In genomic region chr9:137171149-137172063, GRCh38 we compare ENCODE assay signal across 19 cellular contexts. TPM values are rescaled to one million over a fixed set of nuclear protein-coding genes. Genes with fewer than 3 reads are reported as not detected.
A peak's percentile ranks its signal among the peaks of the same experiment; 100 is the strongest.
DNase-seq lines count a peak whose midpoint lies in the region; ATAC-seq, FAIRE-seq and TF ChIP-seq lines count a peak whose summit lies in the region.
"Had no signal": no experiment of that assay in that cellular context is flagged by ENCODE, and none has a peak within 500 bp of the region (broad histone marks: within the 10 kb centered on the region; RNA-seq: fewer than 3 reads in every experiment).

Gene TMEM210, minus strand, starts transcription at chr9:137172056. Its CDS starts 29 bp downstream, at chr9:137172027.

- no peak within 1 kb of the TSS for H2BK5ac ChIP-seq in neuronal stem cell (ENCODE audit: low read length)

- H3K18ac ChIP-seq in neuronal stem cell (ENCODE audit: low read length), result peak within 1 kb of the TSS; percentile 17

- BruUV-seq in HepG2 (replicated peaks; lab: Mats Ljungman, UMichigan), result no TSS peak

- H3K79me2 ChIP-seq in HepG2 (ENCODE audit: insufficient read depth, low read length), result no peaks in the 10 kb centered on the region

- H3K23ac ChIP-seq in neuronal stem cell (ENCODE audit: low read depth, low read length, poor library complexity), result peak within 1 kb of the TSS; percentile 65

- peak within 1 kb of the TSS; percentile 89 for H3K4ac ChIP-seq in neuronal stem cell (ENCODE audit: low read length)

- no peak within 1 kb of the TSS for H2BK120ac ChIP-seq in neuronal stem cell (ENCODE audit: low read depth, low read length)

- H3K36me3 Mint-ChIP-seq in stimulated activated effector memory CD8-positive, alpha-beta T cell treated with anti-CD3 and anti-CD28 coated beads, Interleukin-12 subunit alpha, Interleukin-12 subunit beta, amount 100 ng/mL, for 72 hours, result no peaks in the 10 kb centered on the region

- H4K91ac ChIP-seq in neuronal stem cell (ENCODE audit: low read depth, low read length, poor library complexity), result no peak within 1 kb of the TSS

- H4K20me1 ChIP-seq in HepG2 (ENCODE audit: insufficient read depth, low read length), result no peaks in the 10 kb centered on the region

- H3K9me3 Mint-ChIP-seq in stimulated activated effector memory CD8-positive, alpha-beta T cell treated with anti-CD3 and anti-CD28 coated beads, Interleukin-12 subunit alpha, Interleukin-12 subunit beta, amount 100 ng/mL, for 72 hours, result no peaks in the 10 kb centered on the region
- H3K9me3 Mint-ChIP-seq: H9 had no signal

- H2AFZ ChIP-seq in HepG2 (ENCODE audit: low read length) (no peak within 1 kb of the TSS), neuronal stem cell (ENCODE audit: low read length) (no peak within 1 kb of the TSS)

- FAIRE-seq in HepG2 (lab: Jason Lieb, UNC), result no peak
- FAIRE-seq: GM12891, K562 had no signal

- H3K9me3 ChIP-seq in HepG2 (ENCODE audit: low read length) (no peaks in the 10 kb centered on the region), right lobe of liver (no peaks in the 10 kb centered on the region), neuronal stem cell (replicated peaks in 1 of 2; ENCODE audit: control insufficient read depth in 2 of 2, insufficient read depth in 1 of 2, low read depth in 1 of 2, low read length in 2 of 2) (peaks cover 0 to 2% of the 10 kb centered on the region in 2 donors), adrenal gland (replicated peaks in 1 of 3) (no peaks in the 10 kb centered on the region)
- H3K9me3 ChIP-seq: SJSA1 had no signal

- H3K27ac ChIP-seq in HepG2 (ENCODE audit: extremely low read length, insufficient read depth, low read length), result no peak within 1 kb of the TSS
- no peak within 1 kb of the TSS for H3K27ac ChIP-seq in right lobe of liver
- H3K27ac ChIP-seq in VCaP, result peak within 1 kb of the TSS; percentile 100
- no peak within 1 kb of the TSS for H3K27ac ChIP-seq in neuronal stem cell (replicated peaks; ENCODE audit: low read length)
- H3K27ac ChIP-seq in adrenal gland, result no peak within 1 kb of the TSS
- H3K27ac ChIP-seq: SJSA1 had no signal

- CTCF ChIA-PET in HepG2 (lab: Yijun Ruan, JAX; ENCODE audit: low intra/inter-chr PET ratio, low total read pairs), result no interaction called here

- peak within 1 kb of the TSS; percentile 89 for H2BK15ac ChIP-seq in neuronal stem cell (ENCODE audit: low read length)

- no peak for TF ChIP-seq POLR2A in HepG2 (IDR thresholded peaks at IDR 0.05; ENCODE audit: insufficient read depth in 1 of 2, low read depth in 2 of 2, low read length in 2 of 2)
- TF ChIP-seq POLR2A in right lobe of liver (IDR thresholded peaks at IDR 0.05), result no peak
- no peak for TF ChIP-seq POLR2A in adrenal gland (IDR thresholded peaks at IDR 0.05)

- peak within 1 kb of the TSS; percentile 17 for H4K8ac ChIP-seq in neuronal stem cell (ENCODE audit: low read depth, low read length)

- peaks cover 4% of the 10 kb centered on the region for H3K4me1 Mint-ChIP-seq in stimulated activated effector memory CD8-positive, alpha-beta T cell treated with anti-CD3 and anti-CD28 coated beads, Interleukin-12 subunit alpha, Interleukin-12 subunit beta, amount 100 ng/mL, for 72 hours

- H3K79me1 ChIP-seq in neuronal stem cell (ENCODE audit: low read depth, low read length), result peaks cover 4% of the 10 kb centered on the region

- ATAC-seq in HepG2 (no peak), right lobe of liver (no peak), HG03159 (IDR thresholded peaks at IDR 0.05; ENCODE audit: unreplicated experiment) (no peak)
- no peak for ATAC-seq in stimulated activated effector memory CD8-positive, alpha-beta T cell treated with anti-CD3 and anti-CD28 coated beads, Interleukin-12 subunit alpha, Interleukin-12 subunit beta, amount 100 ng/mL, for 72 hours
- ATAC-seq: K562 had no signal

- no peak for TF ChIP-seq RAD21 in HepG2 (CRISPR knock-in tag; IDR thresholded peaks at IDR 0.05)

- intact Hi-C loops in HepG2 (cut with micrococcal nuclease; ENCODE audit: unreplicated experiment), result loop anchor here (10.0 kb wide), 1 partner anchor 57 kb away; the partner anchor contains the start of gene DPP7
- intact Hi-C loops in right lobe of liver (cut with DNase I), result no loop called here
- intact Hi-C loops in adrenal gland (cut with DNase I), result no loop called here

- H3K27me3 ChIP-seq in HepG2 (ENCODE audit: control insufficient read depth in 1 of 2, insufficient read depth in 2 of 2, low read length in 2 of 2) (peaks cover 7 to 51% of the 10 kb centered on the region in 2 experiments; a peak in 3 of 5 replicates), right lobe of liver (peaks cover 0 to 36% of the 10 kb centered on the region in 2 donors), neuronal stem cell (ENCODE audit: control insufficient read depth in 3 of 3, insufficient read depth in 3 of 3, low read depth in 1 of 3, low read length in 3 of 3) (peaks cover 20 to 69% (median 61%) of the 10 kb centered on the region in 3 experiments), adrenal gland (peaks cover 57% of the 10 kb centered on the region)

- POLR2A ChIA-PET in HepG2 (lab: Yijun Ruan, JAX), result no interaction called here

- H3K4me3 ChIP-seq in HepG2 (replicated peaks in 1 of 3; ENCODE audit: insufficient read depth in 1 of 3, low read depth in 2 of 3, low read length in 3 of 3) (no peak within 1 kb of the TSS), right lobe of liver (no peak within 1 kb of the TSS), neuronal stem cell (ENCODE audit: low read length in 2 of 2) (no peak within 1 kb of the TSS), adrenal gland (no peak within 1 kb of the TSS)
- H3K4me3 ChIP-seq: K562, SJSA1 had no signal

- H3K14ac ChIP-seq in neuronal stem cell (ENCODE audit: low read length), result peak within 1 kb of the TSS; percentile 71

- peak within 1 kb of the TSS; percentile 75 for H2AK5ac ChIP-seq in neuronal stem cell (ENCODE audit: low read depth, low read length)

- in situ Hi-C loops in HepG2 (cut with HindIII; ENCODE audit: extremely low pct_ligation_motif_present, low pct_unique_long_range_greater_than_20kb), result no loop called here

- no peak for TF ChIP-seq EP300 in HepG2 (IDR thresholded peaks at IDR 0.05; ENCODE audit: low read depth in 2 of 2, low read length in 2 of 2)
- no peak for TF ChIP-seq EP300 in HepG2 (CRISPR knock-in tag; IDR thresholded peaks at IDR 0.05; ENCODE audit: borderline replicate concordance)

- no peak within 1 kb of the TSS for H3K4me2 ChIP-seq in HepG2 (ENCODE audit: low read depth, low read length)
- H3K4me2 ChIP-seq in neuronal stem cell (ENCODE audit: insufficient read depth, low read length, poor library complexity, severe bottlenecking), result no peak within 1 kb of the TSS

- no peak within 1 kb of the TSS for H3K4me3 Mint-ChIP-seq in stimulated activated effector memory CD8-positive, alpha-beta T cell treated with anti-CD3 and anti-CD28 coated beads, Interleukin-12 subunit alpha, Interleukin-12 subunit beta, amount 100 ng/mL, for 72 hours

- DNase-seq in HepG2 (ENCODE audit: low spot score), result no peak
- DNase-seq in right lobe of liver, result no peak
- DNase-seq in neuronal stem cell (ENCODE audit: low spot score), result no peak
- DNase-seq in adrenal gland, result no peak
- DNase-seq in NCI-H524 treated with DMSO at 0.1 percent for 48 hours (lab: John Stamatoyannopoulos, UW), result no peak
- DNase-seq in stimulated activated effector memory CD8-positive, alpha-beta T cell treated with anti-CD3 and anti-CD28 coated beads, Interleukin-12 subunit alpha, Interleukin-12 subunit beta, amount 100 ng/mL, for 72 hours (ENCODE audit: low spot score in 2 of 2), result no peak
- DNase-seq: C1 segment of cervical spinal cord, DND-41, GDM1, H9, NCI-H1417 treated with DMSO at 0.1 percent for 48 hours, NCI-H1930, NCI-H446 had no signal

- TF ChIP-seq CTCF in HepG2 (CRISPR knock-in tag; IDR thresholded peaks at IDR 0.05) (0 out of 2 replicates have a peak, but pooled peaks have one; percentile 16), right lobe of liver (IDR thresholded peaks at IDR 0.05) (no peak), VCaP (conservative IDR thresholded peaks at IDR 0.05) (no peak), adrenal gland (IDR thresholded peaks at IDR 0.05) (no peak)

- H3K9ac ChIP-seq in HepG2 (ENCODE audit: insufficient read depth, low read depth, low read length) (no peak within 1 kb of the TSS), neuronal stem cell (ENCODE audit: low read depth, low read length, poor library complexity) (peak within 1 kb of the TSS; percentile 21)

- H3K36me3 ChIP-seq in HepG2 (replicated peaks in 1 of 2; ENCODE audit: control insufficient read depth in 1 of 2, insufficient read depth in 2 of 2, low read length in 2 of 2) (no peaks in the 10 kb centered on the region), right lobe of liver (no peaks in the 10 kb centered on the region), neuronal stem cell (replicated peaks in 1 of 2; ENCODE audit: control insufficient read depth in 2 of 2, insufficient read depth in 2 of 2, low read length in 2 of 2) (no peaks in the 10 kb centered on the region), adrenal gland (replicated peaks in 1 of 2) (no peaks in the 10 kb centered on the region)
- H3K36me3 ChIP-seq: SJSA1 had no signal

- peak within 1 kb of the TSS; percentile 30 for H2BK12ac ChIP-seq in neuronal stem cell (ENCODE audit: low read length)

- H3K4me1 ChIP-seq in HepG2 (ENCODE audit: insufficient read depth, low read length) (peaks cover 9% of the 10 kb centered on the region), right lobe of liver (peaks cover 0 to 24% (median 0%) of the 10 kb centered on the region in 4 donors), neuronal stem cell (ENCODE audit: control insufficient read depth in 2 of 2, insufficient read depth in 1 of 2, low read depth in 1 of 2, low read length in 2 of 2) (peaks cover 12 to 22% of the 10 kb centered on the region in 2 donors), adrenal gland (replicated peaks in 1 of 2) (peaks cover 10 to 20% of the 10 kb centered on the region in 2 donors)

- H3K27ac Mint-ChIP-seq in stimulated activated effector memory CD8-positive, alpha-beta T cell treated with anti-CD3 and anti-CD28 coated beads, Interleukin-12 subunit alpha, Interleukin-12 subunit beta, amount 100 ng/mL, for 72 hours, result no peak within 1 kb of the TSS
- H3K27ac Mint-ChIP-seq: H9 had no signal

- WGBS in HepG2 (ENCODE audit: low lambda C conversion rate), result 41% methylated on average over 14 of the region's 26 CpGs
- no CpG with 5 or more reads among the region's 26 CpGs for WGBS in right lobe of liver (ENCODE audit: insufficient coverage, low coverage, low lambda C conversion rate, missing lambda C conversion rate)
- WGBS in neuronal stem cell (ENCODE audit: extremely low coverage in 2 of 2, insufficient read length in 2 of 2, insufficient replicate concordance in 1 of 2), 2 donors, result no CpG with 5 or more reads among the region's 26 CpGs
- 66 to 80% (median 78%) methylated on average over 7 to 26 of the region's 26 CpGs for WGBS in adrenal gland, 4 donors

RNA-seq across cellular contexts. Expression of gene TMEM210, which starts in this region (rescaled TPM):
- not detected in 2 replicates for total RNA-seq in HepG2 (2016; rRNA removed; fragmentation: Illumina TruSeq; extraction: Trizol)
- not detected in 2 replicates for total RNA-seq in HepG2 (2016; cell fraction: cytosol; rRNA removed; fragmentation: Illumina TruSeq; extraction: Trizol; ENCODE audit: low read depth)
- total RNA-seq in HepG2 (2016; cell fraction: insoluble cytoplasmic fraction; rRNA removed; fragmentation: Illumina TruSeq; extraction: Trizol), result not detected in 2 replicates
- total RNA-seq in HepG2 (2016; cell fraction: membrane; rRNA removed; fragmentation: Illumina TruSeq; extraction: Trizol), result not detected in 2 replicates
- total RNA-seq in HepG2 (2016; cell fraction: nucleus; rRNA removed; fragmentation: Illumina TruSeq; extraction: Trizol), result not detected in 2 replicates
- polyA plus RNA-seq in HepG2 (2011; rRNA removed), result not detected in 2 replicates
- polyA plus RNA-seq in HepG2 (2011; cell fraction: cytosol; rRNA removed), result not detected in 2 replicates
- not detected in 2 replicates for polyA plus RNA-seq in HepG2 (2011; cell fraction: nucleus; rRNA removed)
- polyA plus RNA-seq in HepG2 (2012), result not detected in 2 replicates
- not detected in 2 replicates for polyA plus RNA-seq in HepG2 (2016; cell fraction: cytosol; fragmentation: Illumina TruSeq; extraction: Trizol; ENCODE audit: low read depth)
- not detected in 2 replicates for polyA plus RNA-seq in HepG2 (2016; cell fraction: insoluble cytoplasmic fraction; fragmentation: Illumina TruSeq; extraction: Trizol; ENCODE audit: low read depth)
- not detected in 2 replicates for polyA plus RNA-seq in HepG2 (2016; cell fraction: membrane; fragmentation: Illumina TruSeq; extraction: Trizol; ENCODE audit: low read depth)
- not detected in 2 replicates for polyA plus RNA-seq in HepG2 (2016; cell fraction: nucleus; fragmentation: Illumina TruSeq; extraction: Trizol; ENCODE audit: insufficient read depth, low read depth)
- polyA minus RNA-seq in HepG2 (2011; rRNA and poly(A)+ RNA removed; ENCODE audit: low replicate concordance), result 0.19 TPM in 1 of 2 replicates, not detected in the other
- polyA minus RNA-seq in HepG2 (2011; cell fraction: cytosol; rRNA and poly(A)+ RNA removed), result not detected in 2 replicates
- polyA minus RNA-seq in HepG2 (2011; cell fraction: nucleus; rRNA and poly(A)+ RNA removed), result not detected in 2 replicates
- not detected for total RNA-seq in right lobe of liver
- not detected for polyA plus RNA-seq in neuronal stem cell (2013, experiment 1 of 2)
- polyA plus RNA-seq in neuronal stem cell (2013, experiment 2 of 2), result not detected
- not detected for total RNA-seq in adrenal gland
- polyA plus RNA-seq in adrenal gland, result not detected
- total RNA-seq: A172, H9, K562, SJSA1 had no signal
- polyA plus RNA-seq: K562 had no signal
